Comparison of ENCODE assay signal across 8 cellular contexts in genomic region chr10:110600487-110601101, GRCh38. TPM values are rescaled to one million over a fixed set of nuclear protein-coding genes. Genes with fewer than 3 reads are reported as not detected.
A peak's percentile ranks its signal among the peaks of the same experiment; 100 is the strongest.
DNase-seq lines count a peak whose midpoint lies in the region; ATAC-seq and TF ChIP-seq lines count a peak whose summit lies in the region.

No MANE protein-coding gene starts in this region.

- no peak overlapping the region for H3K4me2 ChIP-seq in osteoblast (ENCODE audit: insufficient read depth, low read length)

- DNase-seq in AML-193 (lab: John Stamatoyannopoulos, UW) (peak; percentile 67 to 76), GM10266 (ENCODE audit: extremely low spot score) (no peak), HS-5 (ENCODE audit: low read depth) (peak; percentile 20), SHP77 treated with DMSO at 0.1 percent for 48 hours (lab: John Stamatoyannopoulos, UW) (peak; percentile 38), epithelial cell of prostate (ENCODE audit: low read depth, low spot score) (no peak), osteoblast (ENCODE audit: insufficient read length, low spot score, missing footprints) (no peak)

- H3K9me3 ChIP-seq in osteoblast (ENCODE audit: low read depth, low read length) = no peaks in the 10 kb centered on the region

- TF ChIP-seq CTCF in GM10266 (IDR thresholded peaks at IDR 0.05; ENCODE audit: control insufficient read depth, insufficient read depth, low read depth, missing control alignments) (peak; percentile 43), osteoblast (IDR thresholded peaks at IDR 0.05; ENCODE audit: extremely low read depth, low read depth, low read length) (peak; percentile 61)

- H3K4me1 ChIP-seq in osteoblast (ENCODE audit: insufficient read depth, low read length) = no peaks in the 10 kb centered on the region

- H3K4me3 ChIP-seq in osteoblast (ENCODE audit: insufficient read depth, low read length) = no peak overlapping the region

- no peaks in the 10 kb centered on the region for H4K20me1 ChIP-seq in osteoblast (ENCODE audit: insufficient read depth, low read length)

- H3K36me3 ChIP-seq in osteoblast (ENCODE audit: insufficient read depth, low read length) = peaks cover 50% of the 10 kb centered on the region

- no peaks in the 10 kb centered on the region for H3K79me2 ChIP-seq in osteoblast (ENCODE audit: insufficient read depth, low read length)

- no peak overlapping the region for H2AFZ ChIP-seq in osteoblast (ENCODE audit: low read length)

- ATAC-seq in GM21528 (IDR thresholded peaks at IDR 0.05; ENCODE audit: low FRiP score, unreplicated experiment) (no peak), GM19035 (IDR thresholded peaks at IDR 0.05; ENCODE audit: unreplicated experiment) (no peak)

- no peaks in the 10 kb centered on the region for H3K27me3 ChIP-seq in osteoblast (ENCODE audit: insufficient read depth, low read length)

- H3K27ac ChIP-seq in epithelial cell of prostate (peak overlapping the region; percentile 48), osteoblast (ENCODE audit: low read depth, low read length) (no peak overlapping the region)

RNA-seq across cellular contexts. Expression of gene SMC3, which starts 33.1 kb away (rescaled TPM):
- total RNA-seq in osteoblast = 20.0 and 20.3 TPM in 2 replicates

RNA-seq across cellular contexts. Expression of gene RBM20, which starts 43.5 kb away (rescaled TPM):
- under 0.01 TPM in 1 of 2 replicates, not detected in the other for total RNA-seq in osteoblast

Comparison
In these comparisons a context has a peak if more than half of its experiments do, and no peak if none do; other contexts are left out.
1. DNase-seq: peak in AML-193 (2 of 2), HS-5 (single experiment) and SHP77 treated with DMSO at 0.1 percent for 48 hours (single experiment); none in GM10266 (single experiment), epithelial cell of prostate (single experiment) and osteoblast (single experiment).